1 cellular context compared by ENCODE assay signal in genomic region chr15:50909044-50909342, GRCh38.
A peak's percentile ranks its signal among the peaks of the same experiment; 100 is the strongest.
TF ChIP-seq lines count a peak whose summit lies in the region.

No MANE protein-coding gene starts in this region.

TF ChIP-seq in HepG2, 621 proteins besides CTCF, POLR2A, EP300 and RAD21 (continued from another document):
- TF ChIP-seq, protein P1, sequence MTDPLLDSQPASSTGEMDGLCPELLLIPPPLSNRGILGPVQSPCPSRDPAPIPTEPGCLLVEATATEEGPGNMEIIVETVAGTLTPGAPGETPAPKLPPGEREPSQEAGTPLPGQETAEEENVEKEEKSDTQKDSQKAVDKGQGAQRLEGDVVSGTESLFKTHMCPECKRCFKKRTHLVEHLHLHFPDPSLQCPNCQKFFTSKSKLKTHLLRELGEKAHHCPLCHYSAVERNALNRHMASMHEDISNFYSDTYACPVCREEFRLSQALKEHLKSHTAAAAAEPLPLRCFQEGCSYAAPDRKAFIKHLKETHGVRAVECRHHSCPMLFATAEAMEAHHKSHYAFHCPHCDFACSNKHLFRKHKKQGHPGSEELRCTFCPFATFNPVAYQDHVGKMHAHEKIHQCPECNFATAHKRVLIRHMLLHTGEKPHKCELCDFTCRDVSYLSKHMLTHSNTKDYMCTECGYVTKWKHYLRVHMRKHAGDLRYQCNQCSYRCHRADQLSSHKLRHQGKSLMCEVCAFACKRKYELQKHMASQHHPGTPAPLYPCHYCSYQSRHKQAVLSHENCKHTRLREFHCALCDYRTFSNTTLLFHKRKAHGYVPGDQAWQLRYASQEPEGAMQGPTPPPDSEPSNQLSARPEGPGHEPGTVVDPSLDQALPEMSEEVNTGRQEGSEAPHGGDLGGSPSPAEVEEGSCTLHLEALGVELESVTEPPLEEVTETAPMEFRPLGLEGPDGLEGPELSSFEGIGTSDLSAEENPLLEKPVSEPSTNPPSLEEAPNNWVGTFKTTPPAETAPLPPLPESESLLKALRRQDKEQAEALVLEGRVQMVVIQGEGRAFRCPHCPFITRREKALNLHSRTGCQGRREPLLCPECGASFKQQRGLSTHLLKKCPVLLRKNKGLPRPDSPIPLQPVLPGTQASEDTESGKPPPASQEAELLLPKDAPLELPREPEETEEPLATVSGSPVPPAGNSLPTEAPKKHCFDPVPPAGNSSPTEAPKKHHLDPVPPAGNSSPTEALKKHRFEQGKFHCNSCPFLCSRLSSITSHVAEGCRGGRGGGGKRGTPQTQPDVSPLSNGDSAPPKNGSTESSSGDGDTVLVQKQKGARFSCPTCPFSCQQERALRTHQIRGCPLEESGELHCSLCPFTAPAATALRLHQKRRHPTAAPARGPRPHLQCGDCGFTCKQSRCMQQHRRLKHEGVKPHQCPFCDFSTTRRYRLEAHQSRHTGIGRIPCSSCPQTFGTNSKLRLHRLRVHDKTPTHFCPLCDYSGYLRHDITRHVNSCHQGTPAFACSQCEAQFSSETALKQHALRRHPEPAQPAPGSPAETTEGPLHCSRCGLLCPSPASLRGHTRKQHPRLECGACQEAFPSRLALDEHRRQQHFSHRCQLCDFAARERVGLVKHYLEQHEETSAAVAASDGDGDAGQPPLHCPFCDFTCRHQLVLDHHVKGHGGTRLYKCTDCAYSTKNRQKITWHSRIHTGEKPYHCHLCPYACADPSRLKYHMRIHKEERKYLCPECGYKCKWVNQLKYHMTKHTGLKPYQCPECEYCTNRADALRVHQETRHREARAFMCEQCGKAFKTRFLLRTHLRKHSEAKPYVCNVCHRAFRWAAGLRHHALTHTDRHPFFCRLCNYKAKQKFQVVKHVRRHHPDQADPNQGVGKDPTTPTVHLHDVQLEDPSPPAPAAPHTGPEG (CRISPR knock-in tag; IDR thresholded peaks at IDR 0.05) = no peak
- peak; percentile 40 for TF ChIP-seq HNF4G (IDR thresholded peaks at IDR 0.05; ENCODE audit: borderline replicate concordance, low read depth, low read length)
- no peak for TF ChIP-seq HNF4G (CRISPR knock-in tag; IDR thresholded peaks at IDR 0.05; ENCODE audit: borderline replicate concordance, low read depth)
- TF ChIP-seq GZF1 (CRISPR knock-in tag; IDR thresholded peaks at IDR 0.05) = no peak
- 0 out of 2 replicates have a peak, but pooled peaks have one; percentile 7 for TF ChIP-seq ZNF12 (CRISPR knock-in tag; IDR thresholded peaks at IDR 0.05)
- no peak for TF ChIP-seq ELF3 (CRISPR knock-in tag; IDR thresholded peaks at IDR 0.05)
- TF ChIP-seq FOXK1 (CRISPR knock-in tag; IDR thresholded peaks at IDR 0.05; ENCODE audit: borderline replicate concordance, low read depth) = peak; percentile 29; the same call in 1 of the 2 replicates
- 0 out of 2 replicates have a peak, but pooled peaks have one; percentile 11 for TF ChIP-seq ZBTB3 (CRISPR knock-in tag; IDR thresholded peaks at IDR 0.05; ENCODE audit: borderline replicate concordance, low read depth)
- 0 out of 2 replicates have a peak, but pooled peaks have one; percentile 30 for TF ChIP-seq TGIF2 (CRISPR knock-in tag; IDR thresholded peaks at IDR 0.05)
